Comparison of ENCODE assay signal across 13 cellular contexts in genomic region chr5:38925154-38925925, GRCh38.
DNase-seq lines count a peak whose midpoint lies in the region; TF ChIP-seq lines count a peak whose summit lies in the region.
"Had no signal": no experiment of that assay in that cellular context is flagged by ENCODE, and none has a peak within 500 bp of the region (broad histone marks: within the 10 kb centered on the region; RNA-seq: fewer than 3 reads in every experiment).

No MANE protein-coding gene starts in this region.

- no peaks in the 10 kb centered on the region for H3K27me3 Mint-ChIP-seq in mesothelial cell of epicardium (ENCODE audit: low read depth)

- H3K36me3 ChIP-seq in fibroblast of lung (ENCODE audit: control insufficient read depth, insufficient read depth, low read length): peaks cover 16% of the 10 kb centered on the region

- no peaks in the 10 kb centered on the region for H3K79me2 ChIP-seq in fibroblast of lung (ENCODE audit: control insufficient read depth, insufficient read depth, low read length)

- POLR2A ChIA-PET in AG04450 (lab: Yijun Ruan, JAX): no interaction called here

- H3K9me3 Mint-ChIP-seq in mesothelial cell of epicardium: no peaks in the 10 kb centered on the region

- H3K27ac ChIP-seq in AG04450 (ENCODE audit: low read depth, low read length) (peak overlapping the region; percentile 25), fibroblast of lung (ENCODE audit: insufficient read depth, low read length) (peak overlapping the region; percentile 15)
- H3K27ac ChIP-seq: adrenal gland had no signal

- H3K9ac ChIP-seq in fibroblast of lung (ENCODE audit: insufficient read depth, low read length): no peak overlapping the region

- no peak overlapping the region for H3K4me2 ChIP-seq in fibroblast of lung (ENCODE audit: extremely low read depth, insufficient read depth, low read length)

- H2AFZ ChIP-seq in fibroblast of lung (ENCODE audit: low read length): no peak overlapping the region

- no peaks in the 10 kb centered on the region for H3K9me3 ChIP-seq in AG04450 (ENCODE audit: control insufficient read depth, insufficient read depth, low read length)
- H3K9me3 ChIP-seq in fibroblast of lung (ENCODE audit: control insufficient read depth, insufficient read depth, low read depth, low read length): no peaks in the 10 kb centered on the region
- H3K9me3 ChIP-seq: adrenal gland had no signal

- H3K27me3 ChIP-seq in AG04450 (ENCODE audit: control insufficient read depth, insufficient read depth, low read length): no peaks in the 10 kb centered on the region
- H3K27me3 ChIP-seq in fibroblast of lung (ENCODE audit: control insufficient read depth, insufficient read depth, low read length): no peaks in the 10 kb centered on the region
- H3K27me3 ChIP-seq: adrenal gland had no signal

- CTCF ChIA-PET in AG04450 (lab: Charles Lee): no interaction called here

- TF ChIP-seq CTCF in AG04450 (IDR thresholded peaks at IDR 0.05; ENCODE audit: low read depth, low read length): no peak
- TF ChIP-seq CTCF in fibroblast of lung (conservative IDR thresholded peaks at IDR 0.05 in 1 of 2, IDR thresholded peaks at IDR 0.05 in 1 of 2; ENCODE audit: low read depth in 1 of 2, low read length in 2 of 2): no peak
- no peak for TF ChIP-seq CTCF in mesothelial cell of epicardium (IDR thresholded peaks at IDR 0.05; ENCODE audit: unreplicated experiment)

- peaks cover 6% of the 10 kb centered on the region for H3K4me1 ChIP-seq in fibroblast of lung (ENCODE audit: control insufficient read depth, extremely low read depth, insufficient read depth, low read length)

- peaks cover 4% of the 10 kb centered on the region for H4K20me1 ChIP-seq in fibroblast of lung (ENCODE audit: control insufficient read depth, extremely low read depth, insufficient read depth, low read length)

- H3K27ac Mint-ChIP-seq in mesothelial cell of epicardium: peak overlapping the region; percentile 89
- H3K27ac Mint-ChIP-seq: immature natural killer cell; naive thymus-derived CD4-positive, alpha-beta T cell had no signal

- no peak overlapping the region for H3K4me3 Mint-ChIP-seq in mesothelial cell of epicardium
- H3K4me3 Mint-ChIP-seq: immature natural killer cell; naive thymus-derived CD4-positive, alpha-beta T cell had no signal

- peaks cover 9% of the 10 kb centered on the region for H3K4me1 Mint-ChIP-seq in mesothelial cell of epicardium
- H3K4me1 Mint-ChIP-seq: immature natural killer cell had no signal

- H3K4me3 ChIP-seq in AG04450 (ENCODE audit: low read depth, low read length) (no peak overlapping the region), fibroblast of lung (replicated peaks in 1 of 4; ENCODE audit: control extremely low read depth in 1 of 4, insufficient read depth in 1 of 4, low read depth in 3 of 4, low read length in 4 of 4) (no peak overlapping the region)
- H3K4me3 ChIP-seq: adrenal gland had no signal

- DNase-seq in AG04450 (ENCODE audit: low read depth, low spot score) (peak; percentile 20), M059J (ENCODE audit: low read depth) (peak; percentile 80), fibroblast of lung (ENCODE audit: low read depth in 2 of 2) (peak; percentile 56 to 87), mesothelial cell of epicardium (ENCODE audit: low spot score in 2 of 2, unreplicated experiment in 2 of 2) (no peak), NCI-H2171 treated with DMSO at 0.1 percent for 48 hours (lab: John Stamatoyannopoulos, UW) (no peak), NCI-H526 (lab: John Stamatoyannopoulos, UW) (no peak), COLO668 (lab: John Stamatoyannopoulos, UW; ENCODE audit: unreplicated experiment) (no peak), NK-92 (lab: John Stamatoyannopoulos, UW; ENCODE audit: unreplicated experiment) (no peak)
- DNase-seq: ACHN; adrenal gland; immature natural killer cell; naive thymus-derived CD4-positive, alpha-beta T cell; NCI-H1417 treated with DMSO at 0.1 percent for 48 hours had no signal

- H3K36me3 Mint-ChIP-seq in mesothelial cell of epicardium: no peaks in the 10 kb centered on the region
- H3K36me3 Mint-ChIP-seq: immature natural killer cell had no signal

Comparison
In these comparisons a context has a peak if more than half of its experiments do, and no peak if none do; other contexts are left out.
1. DNase-seq: peak in AG04450 (single experiment), M059J (single experiment) and fibroblast of lung (2 of 2); none in mesothelial cell of epicardium (0 of 2), NCI-H2171 treated with DMSO at 0.1 percent for 48 hours (single experiment), NCI-H526 (0 of 2), COLO668 (single experiment) and NK-92 (single experiment).